In genomic region chr10:118980135-118980865, GRCh38 we compare ENCODE assay signal across 16 cellular contexts. TPM values are rescaled to one million over a fixed set of nuclear protein-coding genes. Genes with fewer than 3 reads are reported as not detected.
DNase-seq lines count a peak whose midpoint lies in the region; ATAC-seq and TF ChIP-seq lines count a peak whose summit lies in the region.
"Had no signal": no experiment of that assay in that cellular context is flagged by ENCODE, and none has a peak within 500 bp of the region (broad histone marks: within the 10 kb centered on the region; RNA-seq: fewer than 3 reads in every experiment).

No MANE protein-coding gene starts in this region.

- H3K27me3 Mint-ChIP-seq in glutamatergic neuron (ENCODE audit: unreplicated experiment): peaks cover 16% of the 10 kb centered on the region

- H2AFZ ChIP-seq in DND-41 (ENCODE audit: low read depth, low read length): no peak overlapping the region
- no peak overlapping the region for H2AFZ ChIP-seq in osteoblast (ENCODE audit: low read length)
- H2AFZ ChIP-seq: GM23338 had no signal

- H3K4me2 ChIP-seq in DND-41 (ENCODE audit: insufficient read depth, low read length) (no peak overlapping the region), osteoblast (ENCODE audit: insufficient read depth, low read length) (no peak overlapping the region)
- H3K4me2 ChIP-seq: GM23338 had no signal

- peak overlapping the region; percentile 55 for H3K27ac Mint-ChIP-seq in glutamatergic neuron (ENCODE audit: unreplicated experiment)
- H3K27ac Mint-ChIP-seq: CD4-positive, alpha-beta T cell; GM23338 had no signal

- peak overlapping the region; percentile 36 for H3K4me3 Mint-ChIP-seq in glutamatergic neuron (ENCODE audit: unreplicated experiment)
- H3K4me3 Mint-ChIP-seq: CD4-positive, alpha-beta T cell; GM23338 had no signal

- H3K4me1 ChIP-seq in DND-41 (ENCODE audit: insufficient read depth, low read length): no peaks in the 10 kb centered on the region
- H3K4me1 ChIP-seq in osteoblast (ENCODE audit: insufficient read depth, low read length): no peaks in the 10 kb centered on the region

- DNase-seq in DND-41 (peak; percentile 13), NCI-H524 (lab: John Stamatoyannopoulos, UW) (peak; percentile 64 to 79), glutamatergic neuron (no peak), RWPE1 (ENCODE audit: low spot score) (no peak), osteoblast (ENCODE audit: insufficient read length, low spot score, missing footprints) (no peak), D341Med (ENCODE audit: low spot score) (no peak)
- DNase-seq in stimulated activated naive CD8-positive, alpha-beta T cell treated with anti-CD3 and anti-CD28 coated beads, Interleukin-15, Interleukin-2, amounts not matched to agents 100 U/mL and 50 U/mL, for 24 hours: no peak
- DNase-seq: AML-193; Calu3; CD4-positive, alpha-beta T cell; GF-D8; KG1; NCI-H1092; NCI-H526; OCI-M1 had no signal

- no peak for TF ChIP-seq CTCF in DND-41 (IDR thresholded peaks at IDR 0.05; ENCODE audit: borderline replicate concordance, extremely low read depth, low read length, poor library complexity, severe bottlenecking)
- TF ChIP-seq CTCF in glutamatergic neuron (IDR thresholded peaks at IDR 0.05; ENCODE audit: partially characterized antibody, unreplicated experiment): no peak
- TF ChIP-seq CTCF in RWPE1 (conservative IDR thresholded peaks at IDR 0.05; ENCODE audit: low read depth): no peak
- no peak for TF ChIP-seq CTCF in osteoblast (IDR thresholded peaks at IDR 0.05; ENCODE audit: extremely low read depth, low read depth, low read length)

- H4K20me1 ChIP-seq in DND-41 (ENCODE audit: insufficient read depth, low read length) (no peaks in the 10 kb centered on the region), osteoblast (ENCODE audit: insufficient read depth, low read length) (no peaks in the 10 kb centered on the region)

- peaks cover 10% of the 10 kb centered on the region for H3K36me3 Mint-ChIP-seq in glutamatergic neuron (ENCODE audit: unreplicated experiment)

- H3K4me1 Mint-ChIP-seq in glutamatergic neuron (ENCODE audit: low read depth, unreplicated experiment): peaks cover 24% of the 10 kb centered on the region

- H3K36me3 ChIP-seq in DND-41 (ENCODE audit: insufficient read depth, low read length) (no peaks in the 10 kb centered on the region), osteoblast (ENCODE audit: insufficient read depth, low read length) (no peaks in the 10 kb centered on the region)

- H3K9me3 ChIP-seq in DND-41 (ENCODE audit: insufficient read depth, low read length, severe bottlenecking) (peaks cover 3% of the 10 kb centered on the region), osteoblast (ENCODE audit: low read depth, low read length) (no peaks in the 10 kb centered on the region)

- no peak overlapping the region for H3K9ac ChIP-seq in DND-41 (ENCODE audit: low read depth, low read length)

- CTCF ChIA-PET in RWPE1 (lab: Yijun Ruan, JAX): interaction anchor here (1.0 kb wide), 1 partner anchor 152 kb away, joined by 10 read pairs; no protein-coding TSS in a partner anchor

- POLR2A ChIA-PET in RWPE1 (lab: Yijun Ruan, JAX; ENCODE audit: low non-redundant PET): no interaction called here

- no peak; the same call in 2 of the 3 replicates for ATAC-seq in DND-41 (ENCODE audit: insufficient read depth, low read depth)
- peak; percentile 23 for ATAC-seq in stimulated activated naive CD8-positive, alpha-beta T cell treated with anti-CD3 and anti-CD28 coated beads, Interleukin-15, Interleukin-2, amounts not matched to agents 100 U/mL and 50 U/mL, for 24 hours
- ATAC-seq: GM23338 had no signal

- H3K27me3 ChIP-seq in DND-41 (ENCODE audit: insufficient read depth, low read length, poor library complexity) (no peaks in the 10 kb centered on the region), osteoblast (ENCODE audit: insufficient read depth, low read length) (peaks cover 6% of the 10 kb centered on the region)

- H3K79me2 ChIP-seq in DND-41 (ENCODE audit: insufficient read depth, low read length): no peaks in the 10 kb centered on the region
- no peaks in the 10 kb centered on the region for H3K79me2 ChIP-seq in osteoblast (ENCODE audit: insufficient read depth, low read length)

- H3K4me3 ChIP-seq in DND-41 (ENCODE audit: low read depth in 1 of 2, low read length in 2 of 2): no peak overlapping the region
- H3K4me3 ChIP-seq in osteoblast (ENCODE audit: insufficient read depth, low read length): no peak overlapping the region
- H3K4me3 ChIP-seq: GM23338 had no signal

- no peak overlapping the region for H3K27ac ChIP-seq in DND-41 (ENCODE audit: low read length)
- H3K27ac ChIP-seq in RWPE1: no peak overlapping the region
- H3K27ac ChIP-seq in osteoblast (ENCODE audit: low read depth, low read length): no peak overlapping the region

- peaks cover 5% of the 10 kb centered on the region for H3K9me3 Mint-ChIP-seq in glutamatergic neuron (ENCODE audit: unreplicated experiment)

RNA-seq across cellular contexts. Expression of gene NANOS1, which starts 49.2 kb away (rescaled TPM):
- total RNA-seq in glutamatergic neuron (ENCODE audit: unreplicated experiment) (34.0 TPM), osteoblast (1.1 and 1.2 TPM in 2 replicates)

Comparison
In these comparisons a context has a peak if more than half of its experiments do, and no peak if none do; other contexts are left out.
1. DNase-seq: peak in DND-41 (single experiment) and NCI-H524 (2 of 2); none in glutamatergic neuron (single experiment), stimulated activated naive CD8-positive, alpha-beta T cell treated with anti-CD3 and anti-CD28 coated beads, Interleukin-15, Interleukin-2, amounts not matched to agents 100 U/mL and 50 U/mL, for 24 hours (single experiment), RWPE1 (single experiment), osteoblast (single experiment) and D341Med (single experiment).
2. RNA of gene NANOS1, which starts 49.2 kb away (total RNA-seq): 34.0 TPM in glutamatergic neuron (single experiment); 1.1 to 1.2 TPM in osteoblast; every median in the first group is over 10 times any median in the second.